ENCODE assay signal across 24 cellular contexts in genomic region chr5:36402512-36402906, GRCh38.
"Had no signal": no experiment of that assay in that cellular context is flagged by ENCODE, and none has a peak within 500 bp of the region (broad histone marks: within the 10 kb centered on the region; RNA-seq: fewer than 3 reads in every experiment).

No MANE protein-coding gene starts in this region.

- H3K27me3 ChIP-seq: colonic mucosa, dorsolateral prefrontal cortex, esophagus muscularis mucosa, gastroesophageal sphincter, heart left ventricle had no signal

- ATAC-seq: activated T-cell treated with anti-CD3 and anti-CD28 coated beads, Interleukin-2, amount 50 U/mL, for 4 hours; effector memory CD8-positive, alpha-beta T cell; gastroesophageal sphincter; heart left ventricle; naive thymus-derived CD4-positive, alpha-beta T cell; T-helper 17 cell had no signal

- H3K36me3 ChIP-seq: colonic mucosa, esophagus muscularis mucosa, gastroesophageal sphincter, heart left ventricle, spleen, thoracic aorta had no signal

- H3K4me1 ChIP-seq: colonic mucosa had no signal

- H3K9me3 ChIP-seq: colonic mucosa, esophagus muscularis mucosa, gastroesophageal sphincter, heart left ventricle, spleen, thoracic aorta had no signal

- DNase-seq: activated CD4-positive, alpha-beta T cell treated with anti-CD3 and anti-CD28 coated beads for 4 hours; activated CD4-positive, alpha-beta T cell treated with anti-CD3 and anti-CD28 coated beads, Interleukin-2, amount 50 U/mL, for 48 hours; activated CD4-positive, CD25-positive, alpha-beta regulatory T cell; activated CD8-positive, alpha-beta memory T cell treated with anti-CD3 and anti-CD28 coated beads, Interleukin-2, amount 50 U/mL, for 48 hours; activated naive CD4-positive, alpha-beta T cell treated with Interleukin-2 at 50 U/mL for 16 hours; activated naive CD8-positive, alpha-beta T cell treated with anti-CD3 and anti-CD28 coated beads for 36 hours; activated T-cell treated with anti-CD3 and anti-CD28 coated beads, Interleukin-2, amount 50 U/mL, for 4 hours; colonic mucosa; dorsolateral prefrontal cortex; effector memory CD8-positive, alpha-beta T cell; heart left ventricle; islet precursor cell; left cardiac atrium; naive thymus-derived CD4-positive, alpha-beta T cell; occipital lobe; retina; spleen; stimulated activated CD4-positive, alpha-beta T cell treated with anti-CD3 and anti-CD28 coated beads, Interleukin-4, amount 100 ng/mL, for 1 hour; stimulated activated naive CD4-positive, alpha-beta T cell treated with Interleukin-2 at 50 U/mL for 16 hours; T-helper 17 cell had no signal

- FAIRE-seq: astrocyte had no signal

- H3K27ac ChIP-seq: colonic mucosa, spleen had no signal

- H3K4me3 ChIP-seq: colonic mucosa, dorsolateral prefrontal cortex, esophagus muscularis mucosa, gastroesophageal sphincter, heart left ventricle, spleen, thoracic aorta had no signal
